Comparison of ENCODE assay signal across 8 cellular contexts in genomic region chrX:103215037-103215767, GRCh38. TPM values are rescaled to one million over a fixed set of nuclear protein-coding genes. Genes with fewer than 3 reads are reported as not detected.
A peak's percentile ranks its signal among the peaks of the same experiment; 100 is the strongest.
DNase-seq lines count a peak whose midpoint lies in the region; ATAC-seq and TF ChIP-seq lines count a peak whose summit lies in the region.

Gene BEX4 (plus strand): TSS chrX:103215108. CDS start chrX:103216154, 1,046 bp downstream.

- ATAC-seq in GM19372 (IDR thresholded peaks at IDR 0.05; ENCODE audit: low read depth, unreplicated experiment) (peak; percentile 91), HG03469 (IDR thresholded peaks at IDR 0.05; ENCODE audit: unreplicated experiment) (peak; percentile 89)

- no peak within 1 kb of the TSS for H4K91ac ChIP-seq in neuronal stem cell (ENCODE audit: low read depth, low read length, poor library complexity)

- peak within 1 kb of the TSS; percentile 71 to 94 for H3K4me3 ChIP-seq in neuronal stem cell (ENCODE audit: low read length in 2 of 2)
- peak within 1 kb of the TSS; percentile 59 to 76 for H3K4me3 ChIP-seq in stomach smooth muscle (ENCODE audit: low read length in 2 of 2)

- no peak within 1 kb of the TSS for H4K8ac ChIP-seq in neuronal stem cell (ENCODE audit: low read depth, low read length)

- H2BK120ac ChIP-seq in neuronal stem cell (ENCODE audit: low read depth, low read length) = no peak within 1 kb of the TSS

- H2BK15ac ChIP-seq in neuronal stem cell (ENCODE audit: low read length) = no peak within 1 kb of the TSS

- peak within 1 kb of the TSS; percentile 24 for H2BK5ac ChIP-seq in neuronal stem cell (ENCODE audit: low read length)

- H3K9me3 ChIP-seq in neuronal stem cell (replicated peaks in 1 of 2; ENCODE audit: control insufficient read depth in 2 of 2, insufficient read depth in 1 of 2, low read depth in 1 of 2, low read length in 2 of 2) (no peaks in the 10 kb centered on the region), stomach smooth muscle (ENCODE audit: control insufficient read depth in 2 of 2, low read length in 2 of 2) (no peaks in the 10 kb centered on the region)

- POLR2A ChIA-PET in RWPE1 (lab: Yijun Ruan, JAX; ENCODE audit: low non-redundant PET) = no interaction called here

- DNase-seq in CD1c-positive myeloid dendritic cell (ENCODE audit: extremely low spot score) (peak; percentile 83), RWPE1 (ENCODE audit: low spot score) (peak; percentile 56), foreskin melanocyte (peak; percentile 62), neuronal stem cell (ENCODE audit: low spot score) (peak; percentile 58)
- peak; percentile 40 to 77 (median 55) for DNase-seq in activated naive CD4-positive, alpha-beta T cell (lab: John Stamatoyannopoulos, UW)

- no peaks in the 10 kb centered on the region for H3K79me1 ChIP-seq in neuronal stem cell (ENCODE audit: low read depth, low read length)

- peak within 1 kb of the TSS; percentile 40 for H3K4me2 ChIP-seq in neuronal stem cell (ENCODE audit: insufficient read depth, low read length, poor library complexity, severe bottlenecking)

- H3K36me3 ChIP-seq in neuronal stem cell (replicated peaks in 1 of 2; ENCODE audit: control insufficient read depth in 2 of 2, insufficient read depth in 2 of 2, low read length in 2 of 2) (peaks cover 3 to 16% of the 10 kb centered on the region in 2 donors), stomach smooth muscle (ENCODE audit: control insufficient read depth in 2 of 2, insufficient read depth in 2 of 2, low read length in 2 of 2) (no peaks in the 10 kb centered on the region)

- H3K4me1 ChIP-seq in neuronal stem cell (ENCODE audit: control insufficient read depth in 2 of 2, insufficient read depth in 1 of 2, low read depth in 1 of 2, low read length in 2 of 2) (peaks cover 0 to 2% of the 10 kb centered on the region in 2 donors), stomach smooth muscle (ENCODE audit: control insufficient read depth, insufficient read depth, low read length) (no peaks in the 10 kb centered on the region)

- H3K27ac ChIP-seq in RWPE1 = no peak within 1 kb of the TSS
- H3K27ac ChIP-seq in neuronal stem cell (replicated peaks; ENCODE audit: low read length) = peak within 1 kb of the TSS; percentile 70
- H3K27ac ChIP-seq in stomach smooth muscle (ENCODE audit: low read length) = peak within 1 kb of the TSS; percentile 82

- no peak within 1 kb of the TSS for H2AK5ac ChIP-seq in neuronal stem cell (ENCODE audit: low read depth, low read length)

- H3K23ac ChIP-seq in neuronal stem cell (ENCODE audit: low read depth, low read length, poor library complexity) = peak within 1 kb of the TSS; percentile 89

- H3K4ac ChIP-seq in neuronal stem cell (ENCODE audit: low read length) = no peak within 1 kb of the TSS

- H3K27me3 ChIP-seq in neuronal stem cell (ENCODE audit: control insufficient read depth in 3 of 3, insufficient read depth in 3 of 3, low read depth in 1 of 3, low read length in 3 of 3) (no peaks in the 10 kb centered on the region), stomach smooth muscle (ENCODE audit: control insufficient read depth in 1 of 2, insufficient read depth in 2 of 2, low read length in 2 of 2) (peaks cover 0 to 10% of the 10 kb centered on the region in 2 donors)

- no peak within 1 kb of the TSS for H2BK12ac ChIP-seq in neuronal stem cell (ENCODE audit: low read length)

- CTCF ChIA-PET in RWPE1 (lab: Yijun Ruan, JAX) = no interaction called here

- peak within 1 kb of the TSS; percentile 74 for H2AFZ ChIP-seq in neuronal stem cell (ENCODE audit: low read length)

- peak within 1 kb of the TSS; percentile 38 for H3K14ac ChIP-seq in neuronal stem cell (ENCODE audit: low read length)

- H3K9ac ChIP-seq in neuronal stem cell (ENCODE audit: low read depth, low read length, poor library complexity) = peak within 1 kb of the TSS; percentile 93
- peak within 1 kb of the TSS; percentile 80 to 83 for H3K9ac ChIP-seq in stomach smooth muscle (ENCODE audit: low read length in 2 of 2)

- no peak for TF ChIP-seq CTCF in RWPE1 (conservative IDR thresholded peaks at IDR 0.05; ENCODE audit: low read depth)

- H3K18ac ChIP-seq in neuronal stem cell (ENCODE audit: low read length) = peak within 1 kb of the TSS; percentile 89

- WGBS in neuronal stem cell (ENCODE audit: extremely low coverage in 2 of 2, insufficient read length in 2 of 2, insufficient replicate concordance in 1 of 2), 2 donors = no CpG with 5 or more reads among the region's 67 CpGs

RNA-seq across cellular contexts. Expression of gene BEX4, which starts in this region (rescaled TPM):
- 136 TPM for polyA plus RNA-seq in neuronal stem cell (2013, experiment 1 of 2)
- polyA plus RNA-seq in neuronal stem cell (2013, experiment 2 of 2) = 134 TPM
